1 cellular context compared by ENCODE assay signal in genomic region chr12:21819236-21819635, GRCh38.
TF ChIP-seq lines count a peak whose summit lies in the region.

No MANE protein-coding gene starts in this region.

TF ChIP-seq in HepG2, 621 proteins besides CTCF, POLR2A, EP300 and RAD21 (continued from another document):
- TF ChIP-seq PAF1 (CRISPR knock-in tag; IDR thresholded peaks at IDR 0.05) (no peak), FOXO4 (CRISPR knock-in tag; conservative IDR thresholded peaks at IDR 0.05) (no peak)
TF ChIP-seq in HepG2: peak in this region for 16.
